In genomic region chr7:102493220-102493935, GRCh38 we compare ENCODE assay signal across 6 cellular contexts. TPM values are rescaled to one million over a fixed set of nuclear protein-coding genes. Genes with fewer than 3 reads are reported as not detected.
DNase-seq lines count a peak whose midpoint lies in the region; ATAC-seq, FAIRE-seq and TF ChIP-seq lines count a peak whose summit lies in the region.
"Not testable (repeated sequence)": the region's sequence is repeated elsewhere in the genome, so short reads cannot be mapped to it uniquely, and the experiment has no call there.

No MANE protein-coding gene starts in this region.

- not testable (repeated sequence) for H3K4me2 ChIP-seq in HepG2 (ENCODE audit: low read depth, low read length)

- TF ChIP-seq POLR2A in HepG2 (IDR thresholded peaks at IDR 0.05; ENCODE audit: insufficient read depth in 1 of 2, low read depth in 2 of 2, low read length in 2 of 2); upper lobe of left lung (IDR thresholded peaks at IDR 0.05): not testable (repeated sequence)

- BruUV-seq in HepG2 (replicated peaks; lab: Mats Ljungman, UMichigan), result not testable (repeated sequence)

- not testable (repeated sequence) for H3K27ac ChIP-seq in HepG2 (ENCODE audit: extremely low read length, insufficient read depth, low read length); upper lobe of left lung

- H2AFZ ChIP-seq in HepG2 (ENCODE audit: low read length), result not testable (repeated sequence)

- in situ Hi-C loops in HepG2 (cut with HindIII; ENCODE audit: extremely low pct_ligation_motif_present, low pct_unique_long_range_greater_than_20kb), result not testable (repeated sequence)

- ATAC-seq in GM19351 (IDR thresholded peaks at IDR 0.05; ENCODE audit: unreplicated experiment) (peak; percentile 51), HG02678 (IDR thresholded peaks at IDR 0.05; ENCODE audit: unreplicated experiment) (peak; percentile 32), HG03442 (IDR thresholded peaks at IDR 0.05; ENCODE audit: unreplicated experiment) (peak; percentile 28), HepG2 (peak; percentile 66), upper lobe of left lung (ENCODE audit: low FRiP score in 2 of 2) (peak; percentile 75 to 90)

- H3K4me3 ChIP-seq in HepG2 (replicated peaks in 1 of 3; ENCODE audit: insufficient read depth in 1 of 3, low read depth in 2 of 3, low read length in 3 of 3); upper lobe of left lung: not testable (repeated sequence)

- FAIRE-seq in HepG2 (lab: Jason Lieb, UNC), result not testable (repeated sequence)

- POLR2A ChIA-PET in HepG2 (lab: Yijun Ruan, JAX), result not testable (repeated sequence)

- not testable (repeated sequence) for H4K20me1 ChIP-seq in HepG2 (ENCODE audit: insufficient read depth, low read length)

- not testable (repeated sequence) for H3K4me1 ChIP-seq in HepG2 (ENCODE audit: insufficient read depth, low read length); upper lobe of left lung

- not testable (repeated sequence) for H3K79me2 ChIP-seq in HepG2 (ENCODE audit: insufficient read depth, low read length)

- intact Hi-C loops in HepG2 (cut with micrococcal nuclease; ENCODE audit: unreplicated experiment), result not testable (repeated sequence)

- H3K9me3 ChIP-seq in HepG2 (ENCODE audit: low read length); upper lobe of left lung: not testable (repeated sequence)

- CTCF ChIA-PET in HepG2 (lab: Yijun Ruan, JAX; ENCODE audit: low intra/inter-chr PET ratio, low total read pairs), result not testable (repeated sequence)

- not testable (repeated sequence) for H3K9ac ChIP-seq in HepG2 (ENCODE audit: insufficient read depth, low read depth, low read length)

- not testable (repeated sequence) for H3K36me3 ChIP-seq in HepG2 (replicated peaks in 1 of 2; ENCODE audit: control insufficient read depth in 1 of 2, insufficient read depth in 2 of 2, low read length in 2 of 2); upper lobe of left lung

- not testable (repeated sequence) for TF ChIP-seq CTCF in HepG2 (CRISPR knock-in tag; IDR thresholded peaks at IDR 0.05); upper lobe of left lung (IDR thresholded peaks at IDR 0.05)

- H3K27me3 ChIP-seq in HepG2 (ENCODE audit: control insufficient read depth in 1 of 2, insufficient read depth in 2 of 2, low read length in 2 of 2); upper lobe of left lung: not testable (repeated sequence)

- peak; percentile 26 to 37 for DNase-seq in activated T-cell treated with anti-CD3 and anti-CD28 coated beads, Interleukin-2, amount 50 U/mL, for 48 hours
- not testable (repeated sequence) for DNase-seq in HepG2 (ENCODE audit: low spot score)
- DNase-seq in upper lobe of left lung, result peak in 1 of 2 donors; percentile 49

- TF ChIP-seq EP300 in HepG2 (IDR thresholded peaks at IDR 0.05; ENCODE audit: low read depth in 2 of 2, low read length in 2 of 2); HepG2 (CRISPR knock-in tag; IDR thresholded peaks at IDR 0.05; ENCODE audit: borderline replicate concordance); upper lobe of left lung (IDR thresholded peaks at IDR 0.05): not testable (repeated sequence)

- TF ChIP-seq RAD21 in HepG2 (CRISPR knock-in tag; IDR thresholded peaks at IDR 0.05), result not testable (repeated sequence)

- WGBS in HepG2 (ENCODE audit: low lambda C conversion rate), result no CpG with 5 or more reads among the region's 33 CpGs
- WGBS in upper lobe of left lung, 2 donors, result no CpG with 5 or more reads among the region's 33 CpGs

RNA-seq across cellular contexts. Expression of gene POLR2J, which starts 14.7 kb away (rescaled TPM):
- total RNA-seq in HepG2 (2016; rRNA removed; fragmentation: Illumina TruSeq; extraction: Trizol) (35.2 and 41.2 TPM in 2 replicates), upper lobe of left lung (10 to 100 TPM; 15.2 to 37.1 (median 26.6) TPM)
- total RNA-seq in HepG2 (2016; cell fraction: cytosol; rRNA removed; fragmentation: Illumina TruSeq; extraction: Trizol; ENCODE audit: low read depth), result 119 and 146 TPM in 2 replicates
- 35.0 and 41.9 TPM in 2 replicates for total RNA-seq in HepG2 (2016; cell fraction: insoluble cytoplasmic fraction; rRNA removed; fragmentation: Illumina TruSeq; extraction: Trizol)
- 82.2 and 106 TPM in 2 replicates for total RNA-seq in HepG2 (2016; cell fraction: membrane; rRNA removed; fragmentation: Illumina TruSeq; extraction: Trizol)
- total RNA-seq in HepG2 (2016; cell fraction: nucleus; rRNA removed; fragmentation: Illumina TruSeq; extraction: Trizol), result 40.9 and 44.1 TPM in 2 replicates
- polyA plus RNA-seq in HepG2 (2011; rRNA removed), result 62.1 and 71.4 TPM in 2 replicates
- polyA plus RNA-seq in HepG2 (2011; cell fraction: cytosol; rRNA removed), result 81.1 and 104 TPM in 2 replicates
- polyA plus RNA-seq in HepG2 (2011; cell fraction: nucleus; rRNA removed), result 40.7 and 50.5 TPM in 2 replicates
- 30.4 and 45.2 TPM in 2 replicates for polyA plus RNA-seq in HepG2 (2012)
- polyA plus RNA-seq in HepG2 (2016; cell fraction: cytosol; fragmentation: Illumina TruSeq; extraction: Trizol; ENCODE audit: low read depth), result 314 and 406 TPM in 2 replicates
- 70.0 and 80.5 TPM in 2 replicates for polyA plus RNA-seq in HepG2 (2016; cell fraction: insoluble cytoplasmic fraction; fragmentation: Illumina TruSeq; extraction: Trizol; ENCODE audit: low read depth)
- 181 and 221 TPM in 2 replicates for polyA plus RNA-seq in HepG2 (2016; cell fraction: membrane; fragmentation: Illumina TruSeq; extraction: Trizol; ENCODE audit: low read depth)
- 46.8 and 47.8 TPM in 2 replicates for polyA plus RNA-seq in HepG2 (2016; cell fraction: nucleus; fragmentation: Illumina TruSeq; extraction: Trizol; ENCODE audit: insufficient read depth, low read depth)
- polyA minus RNA-seq in HepG2 (2011; rRNA and poly(A)+ RNA removed; ENCODE audit: low replicate concordance), result 35.3 and 37.3 TPM in 2 replicates
- 6.2 and 9.8 TPM in 2 replicates for polyA minus RNA-seq in HepG2 (2011; cell fraction: cytosol; rRNA and poly(A)+ RNA removed)
- polyA minus RNA-seq in HepG2 (2011; cell fraction: nucleus; rRNA and poly(A)+ RNA removed), result 81.7 and 112 TPM in 2 replicates

RNA-seq across cellular contexts. Expression of gene RASA4B, which starts 24.2 kb away (rescaled TPM):
- total RNA-seq in HepG2 (2016; rRNA removed; fragmentation: Illumina TruSeq; extraction: Trizol), result 0.48 and 0.82 TPM in 2 replicates
- total RNA-seq in HepG2 (2016; cell fraction: cytosol; rRNA removed; fragmentation: Illumina TruSeq; extraction: Trizol; ENCODE audit: low read depth), result 0.40 TPM in 1 of 2 replicates, not detected in the other
- 0.48 and 0.54 TPM in 2 replicates for total RNA-seq in HepG2 (2016; cell fraction: insoluble cytoplasmic fraction; rRNA removed; fragmentation: Illumina TruSeq; extraction: Trizol)
- total RNA-seq in HepG2 (2016; cell fraction: membrane; rRNA removed; fragmentation: Illumina TruSeq; extraction: Trizol), result 0.22 and 0.69 TPM in 2 replicates
- total RNA-seq in HepG2 (2016; cell fraction: nucleus; rRNA removed; fragmentation: Illumina TruSeq; extraction: Trizol), result 0.65 and 0.69 TPM in 2 replicates
- 1.3 and 2.6 TPM in 2 replicates for polyA plus RNA-seq in HepG2 (2011; rRNA removed)
- polyA plus RNA-seq in HepG2 (2011; cell fraction: cytosol; rRNA removed), result 0.49 and 0.63 TPM in 2 replicates
- 9.9 and 11.0 TPM in 2 replicates for polyA plus RNA-seq in HepG2 (2011; cell fraction: nucleus; rRNA removed)
- 2.7 and 2.8 TPM in 2 replicates for polyA plus RNA-seq in HepG2 (2012)
- 0.34 and 0.41 TPM in 2 replicates for polyA plus RNA-seq in HepG2 (2016; cell fraction: cytosol; fragmentation: Illumina TruSeq; extraction: Trizol; ENCODE audit: low read depth)
- polyA plus RNA-seq in HepG2 (2016; cell fraction: insoluble cytoplasmic fraction; fragmentation: Illumina TruSeq; extraction: Trizol; ENCODE audit: low read depth), result 0.11 and 0.87 TPM in 2 replicates
- 0.22 and 0.66 TPM in 2 replicates for polyA plus RNA-seq in HepG2 (2016; cell fraction: membrane; fragmentation: Illumina TruSeq; extraction: Trizol; ENCODE audit: low read depth)
- 0.96 and 1.1 TPM in 2 replicates for polyA plus RNA-seq in HepG2 (2016; cell fraction: nucleus; fragmentation: Illumina TruSeq; extraction: Trizol; ENCODE audit: insufficient read depth, low read depth)
- polyA minus RNA-seq in HepG2 (2011; rRNA and poly(A)+ RNA removed; ENCODE audit: low replicate concordance), result 1.8 and 5.0 TPM in 2 replicates
- polyA minus RNA-seq in HepG2 (2011; cell fraction: cytosol; rRNA and poly(A)+ RNA removed), result 1.1 TPM in 1 of 2 replicates, not detected in the other
- 1.7 and 1.9 TPM in 2 replicates for polyA minus RNA-seq in HepG2 (2011; cell fraction: nucleus; rRNA and poly(A)+ RNA removed)
- 10 to 100 TPM in 4 of 6 donors, 1 to 10 TPM in 2; 4.8 to 31.6 (median 22.3) TPM for total RNA-seq in upper lobe of left lung

RNA-seq across cellular contexts. Expression of gene LRWD1, which starts 28.6 kb away (rescaled TPM):
- total RNA-seq in HepG2 (2016; rRNA removed; fragmentation: Illumina TruSeq; extraction: Trizol) (14.5 and 16.3 TPM in 2 replicates), upper lobe of left lung (10 to 100 TPM; 13.2 to 33.8 (median 31.6) TPM)
- total RNA-seq in HepG2 (2016; cell fraction: cytosol; rRNA removed; fragmentation: Illumina TruSeq; extraction: Trizol; ENCODE audit: low read depth), result 6.5 and 7.5 TPM in 2 replicates
- 14.1 and 16.9 TPM in 2 replicates for total RNA-seq in HepG2 (2016; cell fraction: insoluble cytoplasmic fraction; rRNA removed; fragmentation: Illumina TruSeq; extraction: Trizol)
- 9.7 and 10.1 TPM in 2 replicates for total RNA-seq in HepG2 (2016; cell fraction: membrane; rRNA removed; fragmentation: Illumina TruSeq; extraction: Trizol)
- 10.3 and 12.9 TPM in 2 replicates for total RNA-seq in HepG2 (2016; cell fraction: nucleus; rRNA removed; fragmentation: Illumina TruSeq; extraction: Trizol)
- 8.5 and 12.7 TPM in 2 replicates for polyA plus RNA-seq in HepG2 (2011; rRNA removed)
- polyA plus RNA-seq in HepG2 (2011; cell fraction: cytosol; rRNA removed), result 7.5 and 11.4 TPM in 2 replicates
- polyA plus RNA-seq in HepG2 (2011; cell fraction: nucleus; rRNA removed), result 30.8 and 31.0 TPM in 2 replicates
- polyA plus RNA-seq in HepG2 (2012), result 4.2 and 6.2 TPM in 2 replicates
- 4.2 and 4.7 TPM in 2 replicates for polyA plus RNA-seq in HepG2 (2016; cell fraction: cytosol; fragmentation: Illumina TruSeq; extraction: Trizol; ENCODE audit: low read depth)
- polyA plus RNA-seq in HepG2 (2016; cell fraction: insoluble cytoplasmic fraction; fragmentation: Illumina TruSeq; extraction: Trizol; ENCODE audit: low read depth), result 13.6 and 16.5 TPM in 2 replicates
- 5.9 TPM in 2 replicates for polyA plus RNA-seq in HepG2 (2016; cell fraction: membrane; fragmentation: Illumina TruSeq; extraction: Trizol; ENCODE audit: low read depth)
- 19.3 and 20.0 TPM in 2 replicates for polyA plus RNA-seq in HepG2 (2016; cell fraction: nucleus; fragmentation: Illumina TruSeq; extraction: Trizol; ENCODE audit: insufficient read depth, low read depth)
- 17.3 and 19.5 TPM in 2 replicates for polyA minus RNA-seq in HepG2 (2011; rRNA and poly(A)+ RNA removed; ENCODE audit: low replicate concordance)
- polyA minus RNA-seq in HepG2 (2011; cell fraction: cytosol; rRNA and poly(A)+ RNA removed), result 6.9 and 9.8 TPM in 2 replicates
- 4.5 and 6.4 TPM in 2 replicates for polyA minus RNA-seq in HepG2 (2011; cell fraction: nucleus; rRNA and poly(A)+ RNA removed)

RNA-seq across cellular contexts. Expression of gene ALKBH4, which starts 28.7 kb away (rescaled TPM):
- total RNA-seq in HepG2 (2016; rRNA removed; fragmentation: Illumina TruSeq; extraction: Trizol), result 8.7 and 8.8 TPM in 2 replicates
- total RNA-seq in HepG2 (2016; cell fraction: cytosol; rRNA removed; fragmentation: Illumina TruSeq; extraction: Trizol; ENCODE audit: low read depth), result 2.1 and 2.5 TPM in 2 replicates
- total RNA-seq in HepG2 (2016; cell fraction: insoluble cytoplasmic fraction; rRNA removed; fragmentation: Illumina TruSeq; extraction: Trizol), result 6.9 and 9.3 TPM in 2 replicates
- 6.9 and 7.4 TPM in 2 replicates for total RNA-seq in HepG2 (2016; cell fraction: membrane; rRNA removed; fragmentation: Illumina TruSeq; extraction: Trizol)
- total RNA-seq in HepG2 (2016; cell fraction: nucleus; rRNA removed; fragmentation: Illumina TruSeq; extraction: Trizol), result 3.8 and 3.9 TPM in 2 replicates
- polyA plus RNA-seq in HepG2 (2011; rRNA removed), result 2.6 and 3.4 TPM in 2 replicates
- 3.1 and 5.0 TPM in 2 replicates for polyA plus RNA-seq in HepG2 (2011; cell fraction: cytosol; rRNA removed)
- 3.8 and 3.9 TPM in 2 replicates for polyA plus RNA-seq in HepG2 (2011; cell fraction: nucleus; rRNA removed)
- 3.5 and 3.6 TPM in 2 replicates for polyA plus RNA-seq in HepG2 (2012)
- polyA plus RNA-seq in HepG2 (2016; cell fraction: cytosol; fragmentation: Illumina TruSeq; extraction: Trizol; ENCODE audit: low read depth), result 2.2 and 2.6 TPM in 2 replicates
- polyA plus RNA-seq in HepG2 (2016; cell fraction: insoluble cytoplasmic fraction; fragmentation: Illumina TruSeq; extraction: Trizol; ENCODE audit: low read depth), result 7.8 and 9.2 TPM in 2 replicates
- 4.0 and 4.1 TPM in 2 replicates for polyA plus RNA-seq in HepG2 (2016; cell fraction: membrane; fragmentation: Illumina TruSeq; extraction: Trizol; ENCODE audit: low read depth)
- 6.3 and 7.8 TPM in 2 replicates for polyA plus RNA-seq in HepG2 (2016; cell fraction: nucleus; fragmentation: Illumina TruSeq; extraction: Trizol; ENCODE audit: insufficient read depth, low read depth)
- 3.9 and 4.8 TPM in 2 replicates for polyA minus RNA-seq in HepG2 (2011; rRNA and poly(A)+ RNA removed; ENCODE audit: low replicate concordance)
- polyA minus RNA-seq in HepG2 (2011; cell fraction: cytosol; rRNA and poly(A)+ RNA removed), result 1.2 and 2.4 TPM in 2 replicates
- 3.6 and 5.1 TPM in 2 replicates for polyA minus RNA-seq in HepG2 (2011; cell fraction: nucleus; rRNA and poly(A)+ RNA removed)
- total RNA-seq in upper lobe of left lung, result 10 to 100 TPM; 10.4 to 34.2 (median 18.2) TPM

RNA-seq across cellular contexts. Expression of gene UPK3BL2, which starts 50.1 kb away (rescaled TPM):
- total RNA-seq in HepG2 (2016; rRNA removed; fragmentation: Illumina TruSeq; extraction: Trizol) (0.79 and 2.4 TPM in 2 replicates), upper lobe of left lung (10 to 100 TPM in 4 of 6 donors, 1 to 10 TPM in 2; 3.0 to 30.4 (median 16.6) TPM)
- not detected in 2 replicates for total RNA-seq in HepG2 (2016; cell fraction: cytosol; rRNA removed; fragmentation: Illumina TruSeq; extraction: Trizol; ENCODE audit: low read depth)
- total RNA-seq in HepG2 (2016; cell fraction: insoluble cytoplasmic fraction; rRNA removed; fragmentation: Illumina TruSeq; extraction: Trizol), result 0.19 and 2.9 TPM in 2 replicates
- 0.76 and 1.4 TPM in 2 replicates for total RNA-seq in HepG2 (2016; cell fraction: membrane; rRNA removed; fragmentation: Illumina TruSeq; extraction: Trizol)
- total RNA-seq in HepG2 (2016; cell fraction: nucleus; rRNA removed; fragmentation: Illumina TruSeq; extraction: Trizol), result 3.6 and 5.2 TPM in 2 replicates
- polyA plus RNA-seq in HepG2 (2011; rRNA removed), result 7.9 and 8.9 TPM in 2 replicates
- polyA plus RNA-seq in HepG2 (2011; cell fraction: cytosol; rRNA removed), result 0.47 and 2.3 TPM in 2 replicates
- 58.1 and 79.8 TPM in 2 replicates for polyA plus RNA-seq in HepG2 (2011; cell fraction: nucleus; rRNA removed)
- polyA plus RNA-seq in HepG2 (2012), result 1.6 and 3.4 TPM in 2 replicates
- not detected in 2 replicates for polyA plus RNA-seq in HepG2 (2016; cell fraction: cytosol; fragmentation: Illumina TruSeq; extraction: Trizol; ENCODE audit: low read depth)
- 1.2 and 1.4 TPM in 2 replicates for polyA plus RNA-seq in HepG2 (2016; cell fraction: insoluble cytoplasmic fraction; fragmentation: Illumina TruSeq; extraction: Trizol; ENCODE audit: low read depth)
- 0.64 and 1.2 TPM in 2 replicates for polyA plus RNA-seq in HepG2 (2016; cell fraction: membrane; fragmentation: Illumina TruSeq; extraction: Trizol; ENCODE audit: low read depth)
- 45.6 and 53.1 TPM in 2 replicates for polyA plus RNA-seq in HepG2 (2016; cell fraction: nucleus; fragmentation: Illumina TruSeq; extraction: Trizol; ENCODE audit: insufficient read depth, low read depth)
- polyA minus RNA-seq in HepG2 (2011; rRNA and poly(A)+ RNA removed; ENCODE audit: low replicate concordance), result 3.9 and 11.5 TPM in 2 replicates
- polyA minus RNA-seq in HepG2 (2011; cell fraction: cytosol; rRNA and poly(A)+ RNA removed), result 1.3 TPM in 1 of 2 replicates, not detected in the other
- 3.0 and 3.2 TPM in 2 replicates for polyA minus RNA-seq in HepG2 (2011; cell fraction: nucleus; rRNA and poly(A)+ RNA removed)

Comparison
In these comparisons a context has a peak if more than half of its experiments do, and no peak if none do; other contexts are left out.
1. ATAC-seq: peak in every context shown above with its lines; median percentile 82 in upper lobe of left lung; 66 in HepG2; 51 in GM19351; 32 in HG02678; 28 in HG03442.